16 cellular contexts compared by ENCODE assay signal in the genomic region with DNA sequence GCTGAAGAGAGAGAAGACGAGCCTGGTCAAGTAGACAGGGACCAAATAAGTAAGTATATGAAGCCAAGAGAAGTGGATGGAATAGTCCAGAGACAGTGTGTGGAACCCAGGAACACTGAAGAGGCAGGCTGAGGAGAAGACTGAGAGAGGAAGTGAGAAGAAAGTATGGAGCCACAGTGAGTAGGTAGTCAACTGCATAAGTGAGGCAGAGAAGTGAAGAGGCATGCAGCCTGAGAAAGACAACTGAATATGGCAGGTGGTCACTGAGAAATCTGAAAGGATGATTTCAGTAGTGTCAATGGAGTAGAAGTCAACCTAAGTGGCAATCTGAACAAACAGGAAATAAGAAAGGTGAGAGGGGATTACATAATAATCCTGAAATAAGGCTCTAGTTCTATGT. TPM values are rescaled to one million over a fixed set of nuclear protein-coding genes. Genes with fewer than 3 reads are reported as not detected.
DNase-seq lines count a peak whose midpoint lies in the region; ATAC-seq, FAIRE-seq and TF ChIP-seq lines count a peak whose summit lies in the region.
"Had no signal": no experiment of that assay in that cellular context is flagged by ENCODE, and none has a peak within 500 bp of the region (broad histone marks: within the 10 kb centered on the region; RNA-seq: fewer than 3 reads in every experiment).

No MANE protein-coding gene starts in this region.

- ATAC-seq in GM21360 (IDR thresholded peaks at IDR 0.05; ENCODE audit: unreplicated experiment) (peak; percentile 85), HG02798 (IDR thresholded peaks at IDR 0.05; ENCODE audit: poor library complexity, unreplicated experiment) (peak; percentile 69), HG03575 (IDR thresholded peaks at IDR 0.05; ENCODE audit: extremely low read depth, insufficient number of reproducible peaks, low FRiP score, unreplicated experiment) (peak; percentile 43)
- no peak for ATAC-seq in activated CD8-positive, alpha-beta memory T cell treated with anti-CD3 and anti-CD28 coated beads, Interleukin-2, amount 10 ng/mL, durations not matched to agents 7 days and 5 days

- no peak overlapping the region for H3K4me3 Mint-ChIP-seq in endothelial cell (ENCODE audit: unreplicated experiment)
- H3K4me3 Mint-ChIP-seq in activated CD8-positive, alpha-beta memory T cell treated with anti-CD3 and anti-CD28 coated beads, Interleukin-2, amount 10 ng/mL, durations not matched to agents 7 days and 5 days: no peak overlapping the region

- no peaks in the 10 kb centered on the region for H3K4me1 Mint-ChIP-seq in endothelial cell (ENCODE audit: unreplicated experiment)
- H3K4me1 Mint-ChIP-seq in activated CD8-positive, alpha-beta memory T cell treated with anti-CD3 and anti-CD28 coated beads, Interleukin-2, amount 10 ng/mL, durations not matched to agents 7 days and 5 days: no peaks in the 10 kb centered on the region

- DNase-seq in GM12891 (ENCODE audit: insufficient read length, low spot score): no peak
- no peak for DNase-seq in posterior vena cava (ENCODE audit: low spot score)
- DNase-seq in endothelial cell (ENCODE audit: low spot score): no peak
- DNase-seq in EL: no peak
- DNase-seq in activated CD8-positive, alpha-beta memory T cell treated with anti-CD3 and anti-CD28 coated beads, Interleukin-2, amount 10 ng/mL, durations not matched to agents 7 days and 5 days: no peak
- DNase-seq: activated CD4-positive, alpha-beta T cell treated with anti-CD3 and anti-CD28 coated beads, Interleukin-2, amount 50 U/mL, for 48 hours; activated gamma-delta T cell; DMS 273 treated with DMSO at 0.1 percent for 48 hours; IMR-90; left ventricle myocardium inferior; NCI-H1105 treated with DMSO at 0.1 percent for 48 hours; NCI-H226 had no signal

- no peak for TF ChIP-seq CTCF in endothelial cell (IDR thresholded peaks at IDR 0.05; ENCODE audit: unreplicated experiment)

- intact Hi-C loops in posterior vena cava (cut with DNase I): no loop called here

- TF ChIP-seq POLR2A in GM12891 (IDR thresholded peaks at IDR 0.05; ENCODE audit: low read depth, low read length): no peak

- no peaks in the 10 kb centered on the region for H3K9me3 Mint-ChIP-seq in endothelial cell (ENCODE audit: unreplicated experiment)
- no peaks in the 10 kb centered on the region for H3K9me3 Mint-ChIP-seq in activated CD8-positive, alpha-beta memory T cell treated with anti-CD3 and anti-CD28 coated beads, Interleukin-2, amount 10 ng/mL, durations not matched to agents 7 days and 5 days (ENCODE audit: low read depth)

- peaks cover 8% of the 10 kb centered on the region for H3K36me3 Mint-ChIP-seq in endothelial cell (ENCODE audit: low read depth, unreplicated experiment)
- peaks cover 42% of the 10 kb centered on the region for H3K36me3 Mint-ChIP-seq in activated CD8-positive, alpha-beta memory T cell treated with anti-CD3 and anti-CD28 coated beads, Interleukin-2, amount 10 ng/mL, durations not matched to agents 7 days and 5 days

- peak; percentile 69 for FAIRE-seq in GM12891 (lab: Jason Lieb, UNC)
- FAIRE-seq: TTC549 had no signal

- CTCF ChIA-PET in activated CD8-positive, alpha-beta memory T cell treated with anti-CD3 and anti-CD28 coated beads, Interleukin-2, amount 10 ng/mL, durations not matched to agents 7 days and 5 days (lab: Charles Lee): no interaction called here

- no peak overlapping the region for H3K27ac Mint-ChIP-seq in endothelial cell (ENCODE audit: unreplicated experiment)
- H3K27ac Mint-ChIP-seq in activated CD8-positive, alpha-beta memory T cell treated with anti-CD3 and anti-CD28 coated beads, Interleukin-2, amount 10 ng/mL, durations not matched to agents 7 days and 5 days: no peak overlapping the region

- no peaks in the 10 kb centered on the region for H3K27me3 Mint-ChIP-seq in endothelial cell (ENCODE audit: unreplicated experiment)
- no peaks in the 10 kb centered on the region for H3K27me3 Mint-ChIP-seq in activated CD8-positive, alpha-beta memory T cell treated with anti-CD3 and anti-CD28 coated beads, Interleukin-2, amount 10 ng/mL, durations not matched to agents 7 days and 5 days

TF ChIP-seq in GM12891, 5 proteins besides CTCF, POLR2A, EP300 and RAD21:
- TF ChIP-seq SPI1 (IDR thresholded peaks at IDR 0.05; ENCODE audit: low read depth, low read length): peak; percentile 91
- no peak for TF ChIP-seq TAF1 (IDR thresholded peaks at IDR 0.05; ENCODE audit: low read depth, low read length)

RNA-seq across cellular contexts. Expression of a gene that starts 55.4 kb away (rescaled TPM):
- 12.4 TPM for polyA plus RNA-seq in GM12891 (2012; ENCODE audit: low read depth, missing spikeins)
- 10 to 100 TPM; 18.5 to 19.1 TPM for total RNA-seq in posterior vena cava
- 16.9 TPM for total RNA-seq in endothelial cell (ENCODE audit: unreplicated experiment)
- total RNA-seq in activated CD8-positive, alpha-beta memory T cell treated with anti-CD3 and anti-CD28 coated beads, Interleukin-2, amount 10 ng/mL, durations not matched to agents 7 days and 5 days: 10 to 100 TPM; 18.2 to 24.0 TPM
